11 cellular contexts compared by ENCODE assay signal in genomic region chr4:170198742-170199141, GRCh38.
A peak's percentile ranks its signal among the peaks of the same experiment; 100 is the strongest.
DNase-seq lines count a peak whose midpoint lies in the region; ATAC-seq and TF ChIP-seq lines count a peak whose summit lies in the region.
"Had no signal": no experiment of that assay in that cellular context is flagged by ENCODE, and none has a peak within 500 bp of the region (broad histone marks: within the 10 kb centered on the region; RNA-seq: fewer than 3 reads in every experiment).

No MANE protein-coding gene starts in this region.

- H3K27ac Mint-ChIP-seq in immature natural killer cell, result no peak overlapping the region
- H3K27ac Mint-ChIP-seq: naive thymus-derived CD8-positive, alpha-beta T cell; WTC11 had no signal

- H3K27me3 Mint-ChIP-seq in immature natural killer cell (ENCODE audit: low read depth in 3 of 3), result peaks cover 0 to 3% (median 2%) of the 10 kb centered on the region in 3 donors

- no peak overlapping the region for H3K4me3 Mint-ChIP-seq in immature natural killer cell
- H3K4me3 Mint-ChIP-seq: naive thymus-derived CD8-positive, alpha-beta T cell; WTC11 had no signal

- H2AFZ ChIP-seq in KMS-11 (ENCODE audit: low read depth), result no peak overlapping the region

- no peaks in the 10 kb centered on the region for H3K4me1 Mint-ChIP-seq in immature natural killer cell
- H3K4me1 Mint-ChIP-seq: naive thymus-derived CD8-positive, alpha-beta T cell had no signal

- ATAC-seq in HG02840 (IDR thresholded peaks at IDR 0.05; ENCODE audit: low FRiP score, unreplicated experiment), result no peak
- ATAC-seq: naive thymus-derived CD8-positive, alpha-beta T cell; WTC11 had no signal

- DNase-seq in AG04449 (ENCODE audit: low read depth, low spot score) (no peak), amniotic stem cell (lab: John Stamatoyannopoulos, UW) (peak; percentile 4), kidney epithelial cell (ENCODE audit: low read depth) (no peak), GDM1 (lab: John Stamatoyannopoulos, UW) (no peak), immature natural killer cell (no peak)
- no peak for DNase-seq in activated effector memory CD4-positive, alpha-beta T cell treated with anti-CD3 and anti-CD28 coated beads, Interleukin-2, amount 50 U/mL, for 16 hours
- DNase-seq: KG1; naive thymus-derived CD8-positive, alpha-beta T cell had no signal

- no peak overlapping the region for H3K27ac ChIP-seq in KMS-11

- POLR2A ChIA-PET in AG04449 (lab: Yijun Ruan, JAX), result no interaction called here

- no peaks in the 10 kb centered on the region for H3K4me1 ChIP-seq in KMS-11 (ENCODE audit: low read depth, poor library complexity, severe bottlenecking)

- H3K36me3 Mint-ChIP-seq in immature natural killer cell, result no peaks in the 10 kb centered on the region

- H3K36me3 ChIP-seq in KMS-11 (ENCODE audit: insufficient read depth), result no peaks in the 10 kb centered on the region
- no peaks in the 10 kb centered on the region for H3K36me3 ChIP-seq in kidney epithelial cell (ENCODE audit: control insufficient read depth, insufficient read depth, low read length)

- TF ChIP-seq CTCF in AG04449 (IDR thresholded peaks at IDR 0.05; ENCODE audit: insufficient read depth, low read length, missing control alignments), result peak; percentile 1
- TF ChIP-seq CTCF in KMS-11 (conservative IDR thresholded peaks at IDR 0.05; ENCODE audit: low read depth, low read length), result peak; percentile 42; the same call in 1 of the 2 replicates
- TF ChIP-seq CTCF in kidney epithelial cell (IDR thresholded peaks at IDR 0.05; ENCODE audit: insufficient read depth, low read length, poor library complexity, severe bottlenecking), result peak; percentile 24

- no peaks in the 10 kb centered on the region for H3K79me2 ChIP-seq in KMS-11 (ENCODE audit: insufficient read depth, low read depth)

- H3K27me3 ChIP-seq in KMS-11 (ENCODE audit: insufficient read depth, low read depth) (no peaks in the 10 kb centered on the region), kidney epithelial cell (ENCODE audit: control insufficient read depth, insufficient read depth, low read length) (no peaks in the 10 kb centered on the region)

- no peak overlapping the region for H3K4me2 ChIP-seq in KMS-11

- H3K9ac ChIP-seq in KMS-11, result no peak overlapping the region

- H3K4me3 ChIP-seq in AG04449 (ENCODE audit: low read depth, low read length) (no peak overlapping the region), KMS-11 (IDR thresholded peaks at IDR 0.05; ENCODE audit: insufficient read depth, low read depth, low read length) (no peak overlapping the region), kidney epithelial cell (ENCODE audit: low read depth, low read length) (no peak overlapping the region)

- no peaks in the 10 kb centered on the region for H4K20me1 ChIP-seq in KMS-11 (ENCODE audit: insufficient read depth)

- peaks cover under 1 to 10% (median 4%) of the 10 kb centered on the region in 6 donors for H3K9me3 Mint-ChIP-seq in immature natural killer cell

- CTCF ChIA-PET in AG04449 (lab: Yijun Ruan, JAX), result interaction anchor here (0.9 to 5.6 kb wide), 5 partner anchors 50 to 655 kb away, joined by 3 to 105 read pairs (median 3); no protein-coding TSS in a partner anchor
